15 cellular contexts compared by ENCODE assay signal in the genomic region with DNA sequence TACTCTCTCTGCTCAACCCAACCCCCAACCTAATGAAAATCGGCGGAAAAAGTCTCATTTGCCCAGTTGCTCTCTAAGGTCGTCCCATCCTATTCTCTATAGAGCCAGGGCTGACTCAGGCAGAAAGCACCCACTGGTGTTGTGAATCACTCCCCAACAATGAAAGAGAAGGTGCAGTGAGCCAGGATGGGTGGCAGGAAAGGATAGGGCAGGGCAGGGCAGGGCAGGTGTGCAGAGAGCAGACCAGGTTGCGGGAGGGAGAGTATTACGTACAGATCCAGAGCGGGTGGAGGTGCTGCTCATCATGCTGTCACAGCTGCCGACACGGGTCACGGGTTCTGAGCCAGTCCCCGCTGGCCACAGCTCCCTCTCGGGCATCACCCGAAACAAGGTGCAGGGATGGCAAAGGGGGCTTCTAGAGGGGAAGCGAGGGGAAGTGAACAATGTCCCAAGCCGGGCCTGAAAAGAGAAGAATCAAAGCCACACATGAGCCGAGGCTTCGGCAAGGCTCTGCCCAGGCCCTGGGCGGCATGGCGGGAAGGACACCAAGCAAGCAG. TPM values are rescaled to one million over a fixed set of nuclear protein-coding genes. Genes with fewer than 3 reads are reported as not detected.
DNase-seq lines count a peak whose midpoint lies in the region; ATAC-seq, FAIRE-seq and TF ChIP-seq lines count a peak whose summit lies in the region.
"Had no signal": no experiment of that assay in that cellular context is flagged by ENCODE, and none has a peak within 500 bp of the region (broad histone marks: within the 10 kb centered on the region; RNA-seq: fewer than 3 reads in every experiment).

No MANE protein-coding gene starts in this region.

- H3K27ac ChIP-seq in HepG2 (ENCODE audit: extremely low read length, insufficient read depth, low read length) = no peak overlapping the region
- H3K27ac ChIP-seq in right lobe of liver = no peak overlapping the region
- H3K27ac ChIP-seq in body of pancreas = peak overlapping the region; percentile 17 to 92 (median 90)
- H3K27ac ChIP-seq in vagina = peak overlapping the region; percentile 65
- H3K27ac ChIP-seq: SJCRH30 had no signal

- no TSS peak for BruUV-seq in HepG2 (replicated peaks; lab: Mats Ljungman, UMichigan)

- no peak for DNase-seq in HepG2 (ENCODE audit: low spot score)
- DNase-seq in right lobe of liver = no peak
- DNase-seq in body of pancreas = no peak
- peak; percentile 60 to 86 for DNase-seq in lower leg skin (ENCODE audit: low spot score in 2 of 2)
- DNase-seq in vagina (ENCODE audit: extremely low spot score in 2 of 2) = no peak
- DNase-seq in NCI-H2029 treated with DMSO at 0.1 percent for 48 hours (lab: John Stamatoyannopoulos, UW) = no peak
- DNase-seq in activated CD4-positive, alpha-beta T cell treated with anti-CD3 and anti-CD28 coated beads for 1 hour = no peak
- DNase-seq: activated CD4-positive, alpha-beta T cell treated with anti-CD3 and anti-CD28 coated beads, Interleukin-2, amount 10 ng/mL, durations not matched to agents 24 days and 14 days; activated gamma-delta T cell treated with Interleukin-2 at 50 U/mL for 16 hours; foreskin melanocyte; midbrain; SJCRH30 had no signal

- no peak overlapping the region for H3K9ac ChIP-seq in HepG2 (ENCODE audit: insufficient read depth, low read depth, low read length)

- no peaks in the 10 kb centered on the region for H4K20me1 ChIP-seq in HepG2 (ENCODE audit: insufficient read depth, low read length)

- no peaks in the 10 kb centered on the region for H3K9me3 ChIP-seq in HepG2 (ENCODE audit: low read length)
- H3K9me3 ChIP-seq in right lobe of liver = no peaks in the 10 kb centered on the region
- H3K9me3 ChIP-seq in body of pancreas = no peaks in the 10 kb centered on the region
- H3K9me3 ChIP-seq in vagina = no peaks in the 10 kb centered on the region
- H3K9me3 ChIP-seq: SJCRH30 had no signal

- no peak overlapping the region for H3K4me3 ChIP-seq in HepG2 (replicated peaks in 1 of 3; ENCODE audit: insufficient read depth in 1 of 3, low read depth in 2 of 3, low read length in 3 of 3)
- H3K4me3 ChIP-seq in right lobe of liver = no peak overlapping the region
- no peak overlapping the region for H3K4me3 ChIP-seq in body of pancreas
- H3K4me3 ChIP-seq in lower leg skin (ENCODE audit: low read depth, poor library complexity, severe bottlenecking) = no peak overlapping the region
- H3K4me3 ChIP-seq in vagina = no peak overlapping the region
- H3K4me3 ChIP-seq: SJCRH30 had no signal

- TF ChIP-seq CTCF in HepG2 (CRISPR knock-in tag; IDR thresholded peaks at IDR 0.05) (no peak), right lobe of liver (IDR thresholded peaks at IDR 0.05) (no peak), body of pancreas (IDR thresholded peaks at IDR 0.05) (no peak), lower leg skin (IDR thresholded peaks at IDR 0.05) (no peak), vagina (IDR thresholded peaks at IDR 0.05) (no peak)

- in situ Hi-C loops in HepG2 (cut with HindIII; ENCODE audit: extremely low pct_ligation_motif_present, low pct_unique_long_range_greater_than_20kb) = no loop called here

- 88% methylated on average over 18 of the region's 18 CpGs for WGBS in HepG2 (ENCODE audit: low lambda C conversion rate)
- 76% methylated on average over 15 of the region's 18 CpGs for WGBS in right lobe of liver (ENCODE audit: insufficient coverage, low coverage, low lambda C conversion rate, missing lambda C conversion rate)
- WGBS in body of pancreas, 2 donors = 72 to 74% methylated on average over 18 of the region's 18 CpGs
- WGBS in lower leg skin, 2 donors = 48 to 60% methylated on average over 18 of the region's 18 CpGs

- POLR2A ChIA-PET in HepG2 (lab: Yijun Ruan, JAX) = no interaction called here

- TF ChIP-seq POLR2A in HepG2 (IDR thresholded peaks at IDR 0.05; ENCODE audit: insufficient read depth in 1 of 2, low read depth in 2 of 2, low read length in 2 of 2) = no peak
- no peak for TF ChIP-seq POLR2A in right lobe of liver (IDR thresholded peaks at IDR 0.05)
- TF ChIP-seq POLR2A in body of pancreas (IDR thresholded peaks at IDR 0.05) = peak in 2 of 3 donors; percentile 21 to 28
- no peak for TF ChIP-seq POLR2A in lower leg skin (IDR thresholded peaks at IDR 0.05)
- no peak for TF ChIP-seq POLR2A in vagina (IDR thresholded peaks at IDR 0.05)

- ATAC-seq in HepG2 = no peak
- no peak for ATAC-seq in right lobe of liver
- no peak for ATAC-seq in body of pancreas
- ATAC-seq in GM19351 (IDR thresholded peaks at IDR 0.05; ENCODE audit: unreplicated experiment) = no peak

- intact Hi-C loops in HepG2 (cut with micrococcal nuclease; ENCODE audit: unreplicated experiment) (no loop called here), right lobe of liver (cut with DNase I) (no loop called here), body of pancreas (cut with DNase I) (no loop called here), lower leg skin (cut with DNase I; ENCODE audit: low total_unique reads) (no loop called here), vagina (cut with DNase I) (no loop called here)

- H3K4me1 ChIP-seq in HepG2 (ENCODE audit: insufficient read depth, low read length) (peaks cover 100% of the 10 kb centered on the region), right lobe of liver (peaks cover 0 to 29% (median 8%) of the 10 kb centered on the region in 4 donors), body of pancreas (peaks cover 89% of the 10 kb centered on the region), vagina (peaks cover 40% of the 10 kb centered on the region)
- H3K4me1 ChIP-seq: SJCRH30 had no signal

- TF ChIP-seq RAD21 in HepG2 (CRISPR knock-in tag; IDR thresholded peaks at IDR 0.05) = no peak

- H3K27me3 ChIP-seq in HepG2 (ENCODE audit: control insufficient read depth in 1 of 2, insufficient read depth in 2 of 2, low read length in 2 of 2) = no peaks in the 10 kb centered on the region
- no peaks in the 10 kb centered on the region for H3K27me3 ChIP-seq in right lobe of liver
- no peaks in the 10 kb centered on the region for H3K27me3 ChIP-seq in body of pancreas
- H3K27me3 ChIP-seq in vagina = no peaks in the 10 kb centered on the region

- no peak overlapping the region for H3K4me2 ChIP-seq in HepG2 (ENCODE audit: low read depth, low read length)

- H3K36me3 ChIP-seq in HepG2 (replicated peaks in 1 of 2; ENCODE audit: control insufficient read depth in 1 of 2, insufficient read depth in 2 of 2, low read length in 2 of 2) (no peaks in the 10 kb centered on the region), right lobe of liver (no peaks in the 10 kb centered on the region), body of pancreas (replicated peaks in 1 of 2; ENCODE audit: insufficient read depth in 1 of 2, low read depth in 2 of 2) (peaks cover 0 to 4% of the 10 kb centered on the region in 2 donors), vagina (no peaks in the 10 kb centered on the region)
- H3K36me3 ChIP-seq: SJCRH30 had no signal

- FAIRE-seq in HepG2 (lab: Jason Lieb, UNC) = no peak

- no peak for TF ChIP-seq EP300 in HepG2 (IDR thresholded peaks at IDR 0.05; ENCODE audit: low read depth in 2 of 2, low read length in 2 of 2)
- TF ChIP-seq EP300 in HepG2 (CRISPR knock-in tag; IDR thresholded peaks at IDR 0.05; ENCODE audit: borderline replicate concordance) = no peak

- no peak overlapping the region for H2AFZ ChIP-seq in HepG2 (ENCODE audit: low read length)

- no peaks in the 10 kb centered on the region for H3K79me2 ChIP-seq in HepG2 (ENCODE audit: insufficient read depth, low read length)

- CTCF ChIA-PET in HepG2 (lab: Yijun Ruan, JAX; ENCODE audit: low intra/inter-chr PET ratio, low total read pairs) = no interaction called here

RNA-seq across cellular contexts. Expression of gene C1orf116, which starts 5.3 kb away (rescaled TPM):
- total RNA-seq in HepG2 (2016; rRNA removed; fragmentation: Illumina TruSeq; extraction: Trizol) = 0.95 and 1.1 TPM in 2 replicates
- 0.18 and 0.20 TPM in 2 replicates for total RNA-seq in HepG2 (2016; cell fraction: cytosol; rRNA removed; fragmentation: Illumina TruSeq; extraction: Trizol; ENCODE audit: low read depth)
- 0.80 and 0.89 TPM in 2 replicates for total RNA-seq in HepG2 (2016; cell fraction: insoluble cytoplasmic fraction; rRNA removed; fragmentation: Illumina TruSeq; extraction: Trizol)
- total RNA-seq in HepG2 (2016; cell fraction: membrane; rRNA removed; fragmentation: Illumina TruSeq; extraction: Trizol) = 0.56 and 0.65 TPM in 2 replicates
- 1.0 and 1.1 TPM in 2 replicates for total RNA-seq in HepG2 (2016; cell fraction: nucleus; rRNA removed; fragmentation: Illumina TruSeq; extraction: Trizol)
- 0.51 and 0.77 TPM in 2 replicates for polyA plus RNA-seq in HepG2 (2011; rRNA removed)
- 0.20 and 0.29 TPM in 2 replicates for polyA plus RNA-seq in HepG2 (2011; cell fraction: cytosol; rRNA removed)
- polyA plus RNA-seq in HepG2 (2011; cell fraction: nucleus; rRNA removed) = 1.0 and 1.2 TPM in 2 replicates
- 0.36 and 0.48 TPM in 2 replicates for polyA plus RNA-seq in HepG2 (2012)
- polyA plus RNA-seq in HepG2 (2016; cell fraction: cytosol; fragmentation: Illumina TruSeq; extraction: Trizol; ENCODE audit: low read depth) = 0.09 and 0.16 TPM in 2 replicates
- polyA plus RNA-seq in HepG2 (2016; cell fraction: insoluble cytoplasmic fraction; fragmentation: Illumina TruSeq; extraction: Trizol; ENCODE audit: low read depth) = 1.4 and 1.6 TPM in 2 replicates
- polyA plus RNA-seq in HepG2 (2016; cell fraction: membrane; fragmentation: Illumina TruSeq; extraction: Trizol; ENCODE audit: low read depth) = 0.35 and 0.52 TPM in 2 replicates
- polyA plus RNA-seq in HepG2 (2016; cell fraction: nucleus; fragmentation: Illumina TruSeq; extraction: Trizol; ENCODE audit: insufficient read depth, low read depth) = 1.4 and 1.9 TPM in 2 replicates
- polyA minus RNA-seq in HepG2 (2011; rRNA and poly(A)+ RNA removed; ENCODE audit: low replicate concordance) = 0.80 TPM in 2 replicates
- polyA minus RNA-seq in HepG2 (2011; cell fraction: cytosol; rRNA and poly(A)+ RNA removed) = 0.44 and 0.69 TPM in 2 replicates
- 1.5 and 2.6 TPM in 2 replicates for polyA minus RNA-seq in HepG2 (2011; cell fraction: nucleus; rRNA and poly(A)+ RNA removed)
- under 1 TPM; 0.27 to 0.68 (median 0.37) TPM for total RNA-seq in right lobe of liver
- total RNA-seq in body of pancreas = 10 to 100 TPM; 11.2 to 23.3 TPM
- 100 to 1,000 TPM in 2 of 4 donors, 10 to 100 TPM in 2; 81.5 to 137 (median 110) TPM for total RNA-seq in lower leg skin
- total RNA-seq in vagina = 11.8 TPM
- total RNA-seq: activated CD4-positive, alpha-beta T cell treated with anti-CD3 and anti-CD28 coated beads, Interleukin-2, amount 10 ng/mL, durations not matched to agents 24 days and 14 days; G401; NCI-H460; SJCRH30 had no signal

RNA-seq across cellular contexts. Expression of gene YOD1, which starts 23.7 kb away (rescaled TPM):
- 9.1 and 14.1 TPM in 2 replicates for total RNA-seq in HepG2 (2016; rRNA removed; fragmentation: Illumina TruSeq; extraction: Trizol)
- 0.91 and 1.1 TPM in 2 replicates for total RNA-seq in HepG2 (2016; cell fraction: cytosol; rRNA removed; fragmentation: Illumina TruSeq; extraction: Trizol; ENCODE audit: low read depth)
- total RNA-seq in HepG2 (2016; cell fraction: insoluble cytoplasmic fraction; rRNA removed; fragmentation: Illumina TruSeq; extraction: Trizol) = 9.1 and 13.9 TPM in 2 replicates
- total RNA-seq in HepG2 (2016; cell fraction: membrane; rRNA removed; fragmentation: Illumina TruSeq; extraction: Trizol) = 5.3 and 5.7 TPM in 2 replicates
- 14.7 and 16.3 TPM in 2 replicates for total RNA-seq in HepG2 (2016; cell fraction: nucleus; rRNA removed; fragmentation: Illumina TruSeq; extraction: Trizol)
- polyA plus RNA-seq in HepG2 (2011; rRNA removed) = 2.5 and 3.4 TPM in 2 replicates
- 1.1 and 1.7 TPM in 2 replicates for polyA plus RNA-seq in HepG2 (2011; cell fraction: cytosol; rRNA removed)
- 4.1 and 4.8 TPM in 2 replicates for polyA plus RNA-seq in HepG2 (2011; cell fraction: nucleus; rRNA removed)
- polyA plus RNA-seq in HepG2 (2012) = 3.9 and 4.9 TPM in 2 replicates
- 0.36 and 0.38 TPM in 2 replicates for polyA plus RNA-seq in HepG2 (2016; cell fraction: cytosol; fragmentation: Illumina TruSeq; extraction: Trizol; ENCODE audit: low read depth)
- polyA plus RNA-seq in HepG2 (2016; cell fraction: insoluble cytoplasmic fraction; fragmentation: Illumina TruSeq; extraction: Trizol; ENCODE audit: low read depth) = 9.5 and 10.5 TPM in 2 replicates
- polyA plus RNA-seq in HepG2 (2016; cell fraction: membrane; fragmentation: Illumina TruSeq; extraction: Trizol; ENCODE audit: low read depth) = 2.4 and 2.5 TPM in 2 replicates
- polyA plus RNA-seq in HepG2 (2016; cell fraction: nucleus; fragmentation: Illumina TruSeq; extraction: Trizol; ENCODE audit: insufficient read depth, low read depth) = 15.7 and 15.8 TPM in 2 replicates
- 2.4 and 7.1 TPM in 2 replicates for polyA minus RNA-seq in HepG2 (2011; rRNA and poly(A)+ RNA removed; ENCODE audit: low replicate concordance)
- polyA minus RNA-seq in HepG2 (2011; cell fraction: cytosol; rRNA and poly(A)+ RNA removed) = 3.2 and 3.8 TPM in 2 replicates
- polyA minus RNA-seq in HepG2 (2011; cell fraction: nucleus; rRNA and poly(A)+ RNA removed) = 16.9 and 21.2 TPM in 2 replicates
- 1 to 10 TPM; 3.0 to 4.8 (median 3.5) TPM for total RNA-seq in right lobe of liver
- 1 to 10 TPM; 5.4 to 5.9 TPM for total RNA-seq in body of pancreas
- 10 to 100 TPM; 47.5 to 91.8 (median 65.5) TPM for total RNA-seq in lower leg skin
- total RNA-seq in vagina = 25.3 TPM

RNA-seq across cellular contexts. Expression of gene PFKFB2, which starts 25.8 kb away (rescaled TPM):
- total RNA-seq in HepG2 (2016; rRNA removed; fragmentation: Illumina TruSeq; extraction: Trizol) (9.4 and 10.6 TPM in 2 replicates), right lobe of liver (1 to 10 TPM; 2.9 to 6.1 (median 5.1) TPM), body of pancreas (1 to 10 TPM; 4.9 to 9.3 TPM), lower leg skin (10 to 100 TPM; 12.6 to 22.6 (median 16.8) TPM), vagina (6.9 TPM)
- 0.62 and 0.71 TPM in 2 replicates for total RNA-seq in HepG2 (2016; cell fraction: cytosol; rRNA removed; fragmentation: Illumina TruSeq; extraction: Trizol; ENCODE audit: low read depth)
- total RNA-seq in HepG2 (2016; cell fraction: insoluble cytoplasmic fraction; rRNA removed; fragmentation: Illumina TruSeq; extraction: Trizol) = 10.2 and 10.9 TPM in 2 replicates
- 2.7 and 2.9 TPM in 2 replicates for total RNA-seq in HepG2 (2016; cell fraction: membrane; rRNA removed; fragmentation: Illumina TruSeq; extraction: Trizol)
- total RNA-seq in HepG2 (2016; cell fraction: nucleus; rRNA removed; fragmentation: Illumina TruSeq; extraction: Trizol) = 12.6 and 18.6 TPM in 2 replicates
- polyA plus RNA-seq in HepG2 (2011; rRNA removed) = 3.9 and 4.6 TPM in 2 replicates
- polyA plus RNA-seq in HepG2 (2011; cell fraction: cytosol; rRNA removed) = 1.8 and 2.7 TPM in 2 replicates
- polyA plus RNA-seq in HepG2 (2011; cell fraction: nucleus; rRNA removed) = 8.6 and 10.6 TPM in 2 replicates
- polyA plus RNA-seq in HepG2 (2012) = 3.6 and 4.1 TPM in 2 replicates
- polyA plus RNA-seq in HepG2 (2016; cell fraction: cytosol; fragmentation: Illumina TruSeq; extraction: Trizol; ENCODE audit: low read depth) = 0.22 and 0.25 TPM in 2 replicates
- polyA plus RNA-seq in HepG2 (2016; cell fraction: insoluble cytoplasmic fraction; fragmentation: Illumina TruSeq; extraction: Trizol; ENCODE audit: low read depth) = 5.0 TPM in 2 replicates
- 0.60 and 0.72 TPM in 2 replicates for polyA plus RNA-seq in HepG2 (2016; cell fraction: membrane; fragmentation: Illumina TruSeq; extraction: Trizol; ENCODE audit: low read depth)
- polyA plus RNA-seq in HepG2 (2016; cell fraction: nucleus; fragmentation: Illumina TruSeq; extraction: Trizol; ENCODE audit: insufficient read depth, low read depth) = 16.4 and 17.0 TPM in 2 replicates
- polyA minus RNA-seq in HepG2 (2011; rRNA and poly(A)+ RNA removed; ENCODE audit: low replicate concordance) = 5.5 and 25.8 TPM in 2 replicates
- polyA minus RNA-seq in HepG2 (2011; cell fraction: cytosol; rRNA and poly(A)+ RNA removed) = 2.8 and 3.1 TPM in 2 replicates
- polyA minus RNA-seq in HepG2 (2011; cell fraction: nucleus; rRNA and poly(A)+ RNA removed) = 11.5 and 15.7 TPM in 2 replicates

RNA-seq across cellular contexts. Expression of gene FCAMR, which starts 57.0 kb away (rescaled TPM):
- total RNA-seq in HepG2 (2016; rRNA removed; fragmentation: Illumina TruSeq; extraction: Trizol) = not detected in 2 replicates
- total RNA-seq in HepG2 (2016; cell fraction: cytosol; rRNA removed; fragmentation: Illumina TruSeq; extraction: Trizol; ENCODE audit: low read depth) = not detected in 2 replicates
- total RNA-seq in HepG2 (2016; cell fraction: insoluble cytoplasmic fraction; rRNA removed; fragmentation: Illumina TruSeq; extraction: Trizol) = not detected in 2 replicates
- total RNA-seq in HepG2 (2016; cell fraction: membrane; rRNA removed; fragmentation: Illumina TruSeq; extraction: Trizol) = not detected in 2 replicates
- total RNA-seq in HepG2 (2016; cell fraction: nucleus; rRNA removed; fragmentation: Illumina TruSeq; extraction: Trizol) = not detected in 2 replicates
- not detected in 2 replicates for polyA plus RNA-seq in HepG2 (2011; rRNA removed)
- polyA plus RNA-seq in HepG2 (2011; cell fraction: cytosol; rRNA removed) = not detected in 2 replicates
- not detected in 2 replicates for polyA plus RNA-seq in HepG2 (2011; cell fraction: nucleus; rRNA removed)
- polyA plus RNA-seq in HepG2 (2012) = not detected in 2 replicates
- polyA plus RNA-seq in HepG2 (2016; cell fraction: cytosol; fragmentation: Illumina TruSeq; extraction: Trizol; ENCODE audit: low read depth) = not detected in 2 replicates
- polyA plus RNA-seq in HepG2 (2016; cell fraction: insoluble cytoplasmic fraction; fragmentation: Illumina TruSeq; extraction: Trizol; ENCODE audit: low read depth) = not detected in 2 replicates
- polyA plus RNA-seq in HepG2 (2016; cell fraction: membrane; fragmentation: Illumina TruSeq; extraction: Trizol; ENCODE audit: low read depth) = not detected in 2 replicates
- not detected in 2 replicates for polyA plus RNA-seq in HepG2 (2016; cell fraction: nucleus; fragmentation: Illumina TruSeq; extraction: Trizol; ENCODE audit: insufficient read depth, low read depth)
- not detected in 2 replicates for polyA minus RNA-seq in HepG2 (2011; rRNA and poly(A)+ RNA removed; ENCODE audit: low replicate concordance)
- not detected in 2 replicates for polyA minus RNA-seq in HepG2 (2011; cell fraction: cytosol; rRNA and poly(A)+ RNA removed)
- polyA minus RNA-seq in HepG2 (2011; cell fraction: nucleus; rRNA and poly(A)+ RNA removed) = not detected in 2 replicates
- total RNA-seq in right lobe of liver = 10 to 100 TPM in 1 of 6 experiments, 1 to 10 TPM in 4, under 1 TPM in 1; 0.44 to 31.1 (median 2.2) TPM
- not detected for total RNA-seq in body of pancreas
- total RNA-seq in lower leg skin = not detected
- total RNA-seq in vagina = not detected
- total RNA-seq: activated CD4-positive, alpha-beta T cell treated with anti-CD3 and anti-CD28 coated beads, Interleukin-2, amount 10 ng/mL, durations not matched to agents 24 days and 14 days; G401; NCI-H460; SJCRH30 had no signal

Comparison
In these comparisons a context has a peak if more than half of its experiments do, and no peak if none do; other contexts are left out.
1. DNase-seq: peak in lower leg skin (2 of 2); none in HepG2 (single experiment), right lobe of liver (0 of 3), body of pancreas (0 of 4), vagina (0 of 2), NCI-H2029 treated with DMSO at 0.1 percent for 48 hours (single experiment) and activated CD4-positive, alpha-beta T cell treated with anti-CD3 and anti-CD28 coated beads for 1 hour (single experiment).
2. H3K27ac ChIP-seq: peak in body of pancreas (4 of 4) and vagina (single experiment); none in HepG2 (single experiment) and right lobe of liver (0 of 3).
3. POLR2A ChIP-seq: peak in body of pancreas (2 of 3); none in HepG2 (0 of 2), right lobe of liver (single experiment), lower leg skin (0 of 2) and vagina (0 of 2).